Comparison of ENCODE assay signal across 24 cellular contexts in the genomic region with DNA sequence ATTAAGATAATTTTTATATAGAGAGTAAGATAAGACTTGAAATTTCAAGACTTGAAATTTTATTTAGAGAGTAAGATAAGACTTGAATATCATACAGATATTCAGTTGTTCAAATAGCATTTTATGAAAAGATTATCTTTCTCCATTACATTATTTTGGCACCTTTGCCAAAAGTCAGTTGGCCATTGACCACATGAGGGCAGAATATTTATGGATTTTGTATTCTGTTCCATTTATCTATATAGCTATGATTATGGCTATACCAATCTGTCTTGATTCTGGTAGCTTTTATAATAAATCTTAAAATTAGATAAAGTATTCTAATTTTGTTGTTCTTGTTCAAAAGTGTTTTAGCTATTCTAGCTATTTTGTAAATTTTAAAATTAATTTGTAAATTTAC.
DNase-seq lines count a peak whose midpoint lies in the region; ATAC-seq, FAIRE-seq and TF ChIP-seq lines count a peak whose summit lies in the region.
"Had no signal": no experiment of that assay in that cellular context is flagged by ENCODE, and none has a peak within 500 bp of the region (broad histone marks: within the 10 kb centered on the region; RNA-seq: fewer than 3 reads in every experiment).

No MANE protein-coding gene starts in this region.

- no peak overlapping the region for H3K4me3 ChIP-seq in breast epithelium
- H3K4me3 ChIP-seq in Panc1 (ENCODE audit: low read depth in 2 of 2, low read length in 2 of 2) = no peak overlapping the region
- H3K4me3 ChIP-seq: cardiac muscle cell, dorsolateral prefrontal cortex, esophagus squamous epithelium, heart left ventricle, spleen, vagina had no signal

- H3K9me3 ChIP-seq in breast epithelium (no peaks in the 10 kb centered on the region), Panc1 (ENCODE audit: control insufficient read depth, insufficient read depth, low read depth, low read length) (no peaks in the 10 kb centered on the region)
- H3K9me3 ChIP-seq: esophagus squamous epithelium, heart left ventricle, spleen, vagina had no signal

- peaks cover 9% of the 10 kb centered on the region for H3K9me3 Mint-ChIP-seq in MCF 10A (ENCODE audit: unreplicated experiment)
- peaks cover 27% of the 10 kb centered on the region for H3K9me3 Mint-ChIP-seq in mesothelial cell of epicardium
- H3K9me3 Mint-ChIP-seq: activated naive CD8-positive, alpha-beta T cell treated with anti-CD3 and anti-CD28 coated beads, Interleukin-2, amount 50 U/mL, for 24 hours; activated T-helper 2 cell treated with anti-CD3 and anti-CD28 coated beads, Interferon-gamma antibody, Interleukin-2, Interleukin-4, amounts not matched to agents 10 μg/mL and 5 μg/mL and 100 μg/mL, durations not matched to agents 14 hours and 24 hours and 36 hours; CD4-positive, alpha-beta T cell had no signal

- H3K27ac ChIP-seq in breast epithelium = no peak overlapping the region
- no peak overlapping the region for H3K27ac ChIP-seq in Panc1 (ENCODE audit: low read length)
- H3K27ac ChIP-seq: cardiac muscle cell, dorsolateral prefrontal cortex, esophagus squamous epithelium, heart left ventricle, spleen, vagina had no signal

- no peaks in the 10 kb centered on the region for H3K36me3 ChIP-seq in breast epithelium
- H3K36me3 ChIP-seq in Panc1 (ENCODE audit: control insufficient read depth, insufficient read depth, low read length) = no peaks in the 10 kb centered on the region
- H3K36me3 ChIP-seq: cardiac muscle cell, esophagus squamous epithelium, heart left ventricle, spleen, vagina had no signal

- CTCF ChIA-PET in MCF 10A (lab: Yijun Ruan, JAX) = interaction anchor here (1.0 to 1.5 kb wide), 3 partner anchors 14 to 31 kb away, joined by 3 to 5 read pairs (median 3); no protein-coding TSS in a partner anchor
- CTCF ChIA-PET in Panc1 (lab: Charles Lee) = no interaction called here

- H3K4me1 Mint-ChIP-seq in MCF 10A (ENCODE audit: insufficient read depth, unreplicated experiment) (no peaks in the 10 kb centered on the region), mesothelial cell of epicardium (no peaks in the 10 kb centered on the region)
- H3K4me1 Mint-ChIP-seq: activated naive CD8-positive, alpha-beta T cell treated with anti-CD3 and anti-CD28 coated beads, Interleukin-2, amount 50 U/mL, for 24 hours had no signal

- POLR2A ChIA-PET in MCF 10A (lab: Yijun Ruan, JAX) (no interaction called here), Panc1 (lab: Charles Lee) (no interaction called here)

- intact Hi-C loops in MCF 10A (cut with micrococcal nuclease) (no loop called here), breast epithelium (cut with DNase I; ENCODE audit: low total_unique reads) (no loop called here), Panc1 (cut with micrococcal nuclease; ENCODE audit: unreplicated experiment) (no loop called here)

- H3K27me3 Mint-ChIP-seq in MCF 10A (ENCODE audit: insufficient read depth, unreplicated experiment) (no peaks in the 10 kb centered on the region), mesothelial cell of epicardium (ENCODE audit: low read depth) (no peaks in the 10 kb centered on the region)
- H3K27me3 Mint-ChIP-seq: activated naive CD8-positive, alpha-beta T cell treated with anti-CD3 and anti-CD28 coated beads, Interleukin-2, amount 50 U/mL, for 24 hours; CD4-positive, alpha-beta T cell had no signal

- peak; percentile 12 for FAIRE-seq in endometrium (lab: Jason Lieb, UNC)

- ATAC-seq in Panc1 (no peak), GM19397 (IDR thresholded peaks at IDR 0.05; ENCODE audit: unreplicated experiment) (no peak), HG02798 (IDR thresholded peaks at IDR 0.05; ENCODE audit: poor library complexity, unreplicated experiment) (no peak)
- ATAC-seq: activated naive CD8-positive, alpha-beta T cell treated with anti-CD3 and anti-CD28 coated beads, Interleukin-2, amount 50 U/mL, for 24 hours; heart left ventricle; left ventricle myocardium superior had no signal

- no TSS peak for BruUV-seq in MCF 10A (replicated peaks; lab: Mats Ljungman, UMichigan)
- no TSS peak for BruUV-seq in Panc1 (replicated peaks; lab: Mats Ljungman, UMichigan)

- in situ Hi-C loops in Panc1 (cut with HindIII; ENCODE audit: low pct_unique_long_range_greater_than_20kb, low sequenced_read_pairs) = no loop called here

- TF ChIP-seq POLR2A in breast epithelium (IDR thresholded peaks at IDR 0.05) (no peak), erythroblast (IDR thresholded peaks at IDR 0.05; ENCODE audit: low read length) (no peak)

- H3K36me3 Mint-ChIP-seq in MCF 10A (ENCODE audit: insufficient read depth, unreplicated experiment) (no peaks in the 10 kb centered on the region), mesothelial cell of epicardium (no peaks in the 10 kb centered on the region)

- TF ChIP-seq CTCF in MCF 10A (IDR thresholded peaks at IDR 0.05; ENCODE audit: unreplicated experiment) = peak; percentile 11
- TF ChIP-seq CTCF in breast epithelium (IDR thresholded peaks at IDR 0.05) = no peak
- TF ChIP-seq CTCF in Panc1 (IDR thresholded peaks at IDR 0.05) = peak; percentile 18; the same call in 1 of the 2 replicates
- TF ChIP-seq CTCF in mesothelial cell of epicardium (IDR thresholded peaks at IDR 0.05; ENCODE audit: unreplicated experiment) = no peak

- H3K27me3 ChIP-seq in breast epithelium (no peaks in the 10 kb centered on the region), Panc1 (ENCODE audit: control insufficient read depth, insufficient read depth, low read length) (no peaks in the 10 kb centered on the region)
- H3K27me3 ChIP-seq: cardiac muscle cell, dorsolateral prefrontal cortex, esophagus squamous epithelium, heart left ventricle, spleen, vagina had no signal

- no peaks in the 10 kb centered on the region for H3K4me1 ChIP-seq in breast epithelium
- no peaks in the 10 kb centered on the region for H3K4me1 ChIP-seq in Panc1 (ENCODE audit: control insufficient read depth, insufficient read depth, low read length)
- H3K4me1 ChIP-seq: esophagus squamous epithelium, spleen, vagina had no signal

- H3K4me3 Mint-ChIP-seq in MCF 10A (ENCODE audit: unreplicated experiment) (no peak overlapping the region), mesothelial cell of epicardium (no peak overlapping the region)
- H3K4me3 Mint-ChIP-seq: activated naive CD8-positive, alpha-beta T cell treated with anti-CD3 and anti-CD28 coated beads, Interleukin-2, amount 50 U/mL, for 24 hours; CD4-positive, alpha-beta T cell had no signal

- DNase-seq in MCF 10A (ENCODE audit: unreplicated experiment) = peak; percentile 6
- DNase-seq in breast epithelium (ENCODE audit: low spot score in 2 of 2) = no peak
- DNase-seq in Panc1 (ENCODE audit: low read depth, low spot score) = no peak
- no peak for DNase-seq in mesothelial cell of epicardium (ENCODE audit: low spot score in 2 of 2, unreplicated experiment in 2 of 2)
- no peak for DNase-seq in erythroblast (lab: John Stamatoyannopoulos, UW)
- DNase-seq: activated CD4-positive, alpha-beta T cell treated with anti-CD3 and anti-CD28 coated beads for 48 hours; activated naive CD8-positive, alpha-beta T cell treated with anti-CD3 and anti-CD28 coated beads, Interleukin-2, amount 50 U/mL, for 24 hours; CD4-positive, alpha-beta T cell; DND-41; dorsolateral prefrontal cortex; esophagus squamous epithelium; heart left ventricle; KBM-7; left ventricle myocardium superior; NCI-H1105 treated with DMSO at 0.1 percent for 48 hours; NCI-H2107; NCI-H524 treated with DMSO at 0.1 percent for 48 hours; spleen had no signal

- H3K27ac Mint-ChIP-seq in MCF 10A (ENCODE audit: low read depth, unreplicated experiment) (no peak overlapping the region), mesothelial cell of epicardium (no peak overlapping the region)
- H3K27ac Mint-ChIP-seq: activated naive CD8-positive, alpha-beta T cell treated with anti-CD3 and anti-CD28 coated beads, Interleukin-2, amount 50 U/mL, for 24 hours; activated T-helper 2 cell treated with anti-CD3 and anti-CD28 coated beads, Interferon-gamma antibody, Interleukin-2, Interleukin-4, amounts not matched to agents 10 μg/mL and 5 μg/mL and 100 μg/mL, durations not matched to agents 14 hours and 24 hours and 36 hours; CD4-positive, alpha-beta T cell had no signal

Comparison
In these comparisons a context has a peak if more than half of its experiments do, and no peak if none do; other contexts are left out.
1. CTCF ChIP-seq: peak in MCF 10A (single experiment) and Panc1 (single experiment); none in breast epithelium (0 of 3) and mesothelial cell of epicardium (single experiment).